Comparison of ENCODE assay signal across 18 cellular contexts in genomic region chr1:51443555-51443954, GRCh38.
DNase-seq lines count a peak whose midpoint lies in the region; ATAC-seq, FAIRE-seq and TF ChIP-seq lines count a peak whose summit lies in the region.
"Had no signal": no experiment of that assay in that cellular context is flagged by ENCODE, and none has a peak within 500 bp of the region (broad histone marks: within the 10 kb centered on the region; RNA-seq: fewer than 3 reads in every experiment).

No MANE protein-coding gene starts in this region.

- POLR2A ChIA-PET in HepG2 (lab: Yijun Ruan, JAX) = no interaction called here

- H3K27ac Mint-ChIP-seq in stimulated activated effector memory CD8-positive, alpha-beta T cell treated with anti-CD3 and anti-CD28 coated beads, Interleukin-12 subunit alpha, Interleukin-12 subunit beta, amount 100 ng/mL, for 72 hours = peak overlapping the region; percentile 48
- H3K27ac Mint-ChIP-seq in T-helper 2 cell treated with Interferon-gamma antibody and Interleukin-4, amounts not matched to agents 5 μg/mL and 100 μg/mL, for 36 hours = no peak overlapping the region
- H3K27ac Mint-ChIP-seq: B cell; CD8-positive, alpha-beta T cell had no signal

- no peaks in the 10 kb centered on the region for H3K79me2 ChIP-seq in HepG2 (ENCODE audit: insufficient read depth, low read length)

- H3K27me3 Mint-ChIP-seq in T-helper 2 cell treated with Interferon-gamma antibody and Interleukin-4, amounts not matched to agents 5 μg/mL and 100 μg/mL, for 36 hours (ENCODE audit: low read depth) = no peaks in the 10 kb centered on the region
- H3K27me3 Mint-ChIP-seq: B cell had no signal

- no peak overlapping the region for H3K4me3 Mint-ChIP-seq in stimulated activated effector memory CD8-positive, alpha-beta T cell treated with anti-CD3 and anti-CD28 coated beads, Interleukin-12 subunit alpha, Interleukin-12 subunit beta, amount 100 ng/mL, for 72 hours
- H3K4me3 Mint-ChIP-seq in T-helper 2 cell treated with Interferon-gamma antibody and Interleukin-4, amounts not matched to agents 5 μg/mL and 100 μg/mL, for 36 hours = no peak overlapping the region
- H3K4me3 Mint-ChIP-seq: B cell; CD8-positive, alpha-beta T cell had no signal

- TF ChIP-seq EP300 in HepG2 (IDR thresholded peaks at IDR 0.05; ENCODE audit: low read depth in 2 of 2, low read length in 2 of 2) (no peak), HepG2 (CRISPR knock-in tag; IDR thresholded peaks at IDR 0.05; ENCODE audit: borderline replicate concordance) (no peak)

- H3K4me3 ChIP-seq in HepG2 (replicated peaks in 1 of 3; ENCODE audit: insufficient read depth in 1 of 3, low read depth in 2 of 3, low read length in 3 of 3) = no peak overlapping the region
- no peak overlapping the region for H3K4me3 ChIP-seq in right lobe of liver
- no peak overlapping the region for H3K4me3 ChIP-seq in SK-N-MC
- H3K4me3 ChIP-seq in brain microvascular endothelial cell (ENCODE audit: low read depth, low read length) = no peak overlapping the region
- no peak overlapping the region for H3K4me3 ChIP-seq in right cardiac atrium (ENCODE audit: low read length)
- H3K4me3 ChIP-seq: BLaER1 treated with 17β-estradiol and CSF1 and Interleukin-3, amounts not matched to agents 10 nM and 100 nM; GM23248; HAP-1 had no signal

- H3K36me3 ChIP-seq in HepG2 (replicated peaks in 1 of 2; ENCODE audit: control insufficient read depth in 1 of 2, insufficient read depth in 2 of 2, low read length in 2 of 2) (peaks cover 7 to 39% of the 10 kb centered on the region in 2 experiments; a peak in 4 of 5 replicates), right lobe of liver (peaks cover 0 to 27% (median 8%) of the 10 kb centered on the region in 4 donors), SK-N-MC (ENCODE audit: insufficient read depth, low read length) (0 out of 2 replicates have a peak, but pooled peaks cover 5% of the 10 kb centered on the region), brain microvascular endothelial cell (replicated peaks) (no peaks in the 10 kb centered on the region)

- DNase-seq in HepG2 (ENCODE audit: low spot score) = no peak
- DNase-seq in right lobe of liver = no peak
- DNase-seq in SK-N-MC (ENCODE audit: low read depth, low spot score) = no peak
- no peak for DNase-seq in brain microvascular endothelial cell
- no peak for DNase-seq in stimulated activated effector memory CD8-positive, alpha-beta T cell treated with anti-CD3 and anti-CD28 coated beads, Interleukin-12 subunit alpha, Interleukin-12 subunit beta, amount 100 ng/mL, for 72 hours (ENCODE audit: low spot score in 2 of 2)
- no peak for DNase-seq in right cardiac atrium
- DNase-seq in T-helper 2 cell treated with Interferon-gamma antibody and Interleukin-4, amounts not matched to agents 5 μg/mL and 100 μg/mL, for 36 hours (ENCODE audit: low spot score) = no peak
- DNase-seq: 8988T; Calu3; CD8-positive, alpha-beta T cell; DMS79 treated with DMSO at 0.1 percent for 48 hours; GF-D8 had no signal

- TF ChIP-seq RAD21 in HepG2 (CRISPR knock-in tag; IDR thresholded peaks at IDR 0.05) = no peak

- FAIRE-seq in HepG2 (lab: Jason Lieb, UNC) = no peak

- H3K9ac ChIP-seq in HepG2 (ENCODE audit: insufficient read depth, low read depth, low read length) = no peak overlapping the region
- H3K9ac ChIP-seq in SK-N-MC (ENCODE audit: insufficient read length) = no peak overlapping the region
- H3K9ac ChIP-seq: GM23248 had no signal

- peaks cover 35% of the 10 kb centered on the region for H3K4me1 Mint-ChIP-seq in stimulated activated effector memory CD8-positive, alpha-beta T cell treated with anti-CD3 and anti-CD28 coated beads, Interleukin-12 subunit alpha, Interleukin-12 subunit beta, amount 100 ng/mL, for 72 hours
- peaks cover 54% of the 10 kb centered on the region for H3K4me1 Mint-ChIP-seq in T-helper 2 cell treated with Interferon-gamma antibody and Interleukin-4, amounts not matched to agents 5 μg/mL and 100 μg/mL, for 36 hours (ENCODE audit: low read depth)

- no peaks in the 10 kb centered on the region for H3K9me3 Mint-ChIP-seq in stimulated activated effector memory CD8-positive, alpha-beta T cell treated with anti-CD3 and anti-CD28 coated beads, Interleukin-12 subunit alpha, Interleukin-12 subunit beta, amount 100 ng/mL, for 72 hours
- no peaks in the 10 kb centered on the region for H3K9me3 Mint-ChIP-seq in T-helper 2 cell treated with Interferon-gamma antibody and Interleukin-4, amounts not matched to agents 5 μg/mL and 100 μg/mL, for 36 hours
- H3K9me3 Mint-ChIP-seq: CD8-positive, alpha-beta T cell had no signal

- H3K9me3 ChIP-seq in HepG2 (ENCODE audit: low read length) = no peaks in the 10 kb centered on the region
- H3K9me3 ChIP-seq in right lobe of liver = no peaks in the 10 kb centered on the region
- H3K9me3 ChIP-seq in SK-N-MC (ENCODE audit: low read depth, low read length) = no peaks in the 10 kb centered on the region
- H3K9me3 ChIP-seq in right cardiac atrium (ENCODE audit: control insufficient read depth, low read length) = no peaks in the 10 kb centered on the region
- H3K9me3 ChIP-seq: BLaER1 treated with 17β-estradiol and CSF1 and Interleukin-3, amounts not matched to agents 10 nM and 100 nM; HAP-1 had no signal

- in situ Hi-C loops in HepG2 (cut with HindIII; ENCODE audit: extremely low pct_ligation_motif_present, low pct_unique_long_range_greater_than_20kb) (no loop called here), brain microvascular endothelial cell (cut with HindIII; ENCODE audit: low pct_ligation_motif_present, low sequenced_read_pairs) (no loop called here)

- no peak for TF ChIP-seq CTCF in HepG2 (CRISPR knock-in tag; IDR thresholded peaks at IDR 0.05)
- TF ChIP-seq CTCF in right lobe of liver (IDR thresholded peaks at IDR 0.05) = no peak
- TF ChIP-seq CTCF in brain microvascular endothelial cell (IDR thresholded peaks at IDR 0.05; ENCODE audit: low read depth, low read length, missing control alignments) = no peak

- ATAC-seq in HepG2 (no peak), right lobe of liver (no peak), right cardiac atrium (no peak), GM18909 (IDR thresholded peaks at IDR 0.05; ENCODE audit: poor library complexity, unreplicated experiment) (no peak)
- ATAC-seq in stimulated activated effector memory CD8-positive, alpha-beta T cell treated with anti-CD3 and anti-CD28 coated beads, Interleukin-12 subunit alpha, Interleukin-12 subunit beta, amount 100 ng/mL, for 72 hours = no peak
- ATAC-seq: CD8-positive, alpha-beta T cell had no signal

- 96% methylated on average over 5 of the region's 5 CpGs for WGBS in HepG2 (ENCODE audit: low lambda C conversion rate)
- whole genome bisulfite sequencing in right lobe of liver (ENCODE audit: insufficient coverage, low coverage, low lambda C conversion rate, missing lambda C conversion rate) = 92% methylated on average over 3 of the region's 5 CpGs
- 98% methylated on average over 5 of the region's 5 CpGs for WGBS in right cardiac atrium

- H4K20me1 ChIP-seq in HepG2 (ENCODE audit: insufficient read depth, low read length) = no peaks in the 10 kb centered on the region
- H4K20me1 ChIP-seq: BLaER1 treated with 17β-estradiol and CSF1 and Interleukin-3, amounts not matched to agents 10 nM and 100 nM had no signal

- H3K4me1 ChIP-seq in HepG2 (ENCODE audit: insufficient read depth, low read length) (no peaks in the 10 kb centered on the region), right lobe of liver (no peaks in the 10 kb centered on the region), right cardiac atrium (ENCODE audit: control insufficient read depth, insufficient read depth, low read length) (no peaks in the 10 kb centered on the region)

- no peak overlapping the region for H3K27ac ChIP-seq in HepG2 (ENCODE audit: extremely low read length, insufficient read depth, low read length)
- no peak overlapping the region for H3K27ac ChIP-seq in right lobe of liver
- 0 out of 2 replicates have a peak overlapping the region, but pooled peaks have one; percentile 91 for H3K27ac ChIP-seq in SK-N-MC
- H3K27ac ChIP-seq in brain microvascular endothelial cell = peak overlapping the region; percentile 4
- no peak overlapping the region for H3K27ac ChIP-seq in right cardiac atrium (ENCODE audit: low read length)
- H3K27ac ChIP-seq: GM23248, HL-60 had no signal

- H3K27me3 ChIP-seq in HepG2 (ENCODE audit: control insufficient read depth in 1 of 2, insufficient read depth in 2 of 2, low read length in 2 of 2) (no peaks in the 10 kb centered on the region; a peak in 1 of 5 replicates), right lobe of liver (no peaks in the 10 kb centered on the region), brain microvascular endothelial cell (replicated peaks) (no peaks in the 10 kb centered on the region), right cardiac atrium (ENCODE audit: control insufficient read depth, insufficient read depth) (no peaks in the 10 kb centered on the region)
- H3K27me3 ChIP-seq: BLaER1 treated with 17β-estradiol and CSF1 and Interleukin-3, amounts not matched to agents 10 nM and 100 nM had no signal

- peaks cover 94% of the 10 kb centered on the region for H3K36me3 Mint-ChIP-seq in stimulated activated effector memory CD8-positive, alpha-beta T cell treated with anti-CD3 and anti-CD28 coated beads, Interleukin-12 subunit alpha, Interleukin-12 subunit beta, amount 100 ng/mL, for 72 hours
- H3K36me3 Mint-ChIP-seq in T-helper 2 cell treated with Interferon-gamma antibody and Interleukin-4, amounts not matched to agents 5 μg/mL and 100 μg/mL, for 36 hours (ENCODE audit: low read depth) = peaks cover 41% of the 10 kb centered on the region

- CTCF ChIA-PET in HepG2 (lab: Yijun Ruan, JAX; ENCODE audit: low intra/inter-chr PET ratio, low total read pairs) = no interaction called here

- H3K4me2 ChIP-seq in HepG2 (ENCODE audit: low read depth, low read length) = no peak overlapping the region

- no TSS peak for BruUV-seq in HepG2 (replicated peaks; lab: Mats Ljungman, UMichigan)

- no peak for TF ChIP-seq POLR2A in HepG2 (IDR thresholded peaks at IDR 0.05; ENCODE audit: insufficient read depth in 1 of 2, low read depth in 2 of 2, low read length in 2 of 2)
- no peak for TF ChIP-seq POLR2A in right lobe of liver (IDR thresholded peaks at IDR 0.05)

- no peak overlapping the region for H2AFZ ChIP-seq in HepG2 (ENCODE audit: low read length)
- H2AFZ ChIP-seq: GM23248 had no signal

- intact Hi-C loops in HepG2 (cut with micrococcal nuclease; ENCODE audit: unreplicated experiment) = no loop called here
- intact Hi-C loops in right lobe of liver (cut with DNase I) = no loop called here
- intact Hi-C loops in right cardiac atrium (cut with DNase I) = no loop called here

TF ChIP-seq in HepG2, 621 proteins besides CTCF, POLR2A, EP300 and RAD21:
- no peak for TF ChIP-seq ZSCAN9 (CRISPR knock-in tag; IDR thresholded peaks at IDR 0.05; ENCODE audit: borderline replicate concordance)
- no peak for TF ChIP-seq CAMTA2 (CRISPR knock-in tag; IDR thresholded peaks at IDR 0.05; ENCODE audit: borderline replicate concordance)
- TF ChIP-seq ZNF121 (CRISPR knock-in tag; IDR thresholded peaks at IDR 0.05) = peak; percentile 52; the same call in 1 of the 2 replicates
TF ChIP-seq in HepG2: peak in this region for 1.

Comparison
In these comparisons a context has a peak if more than half of its experiments do, and no peak if none do; other contexts are left out.
1. H3K27ac ChIP-seq: peak in SK-N-MC (single experiment) and brain microvascular endothelial cell (single experiment); none in HepG2 (single experiment), right lobe of liver (0 of 3) and right cardiac atrium (single experiment).